In genomic region chr17:77356690-77357201, GRCh38 we compare ENCODE assay signal across 12 cellular contexts.
A peak's percentile ranks its signal among the peaks of the same experiment; 100 is the strongest.
DNase-seq lines count a peak whose midpoint lies in the region; ATAC-seq and TF ChIP-seq lines count a peak whose summit lies in the region.
"Had no signal": no experiment of that assay in that cellular context is flagged by ENCODE, and none has a peak within 500 bp of the region (broad histone marks: within the 10 kb centered on the region; RNA-seq: fewer than 3 reads in every experiment).

No MANE protein-coding gene starts in this region.

- no peaks in the 10 kb centered on the region for H3K9me3 Mint-ChIP-seq in activated naive CD4-positive, alpha-beta T cell treated with anti-CD3 and anti-CD28 coated beads, Interleukin-2, amount 50 U/mL, for 24 hours
- H3K9me3 Mint-ChIP-seq in mesothelial cell of epicardium, result no peaks in the 10 kb centered on the region

- H3K4me1 Mint-ChIP-seq in activated naive CD4-positive, alpha-beta T cell treated with anti-CD3 and anti-CD28 coated beads, Interleukin-2, amount 50 U/mL, for 24 hours, result peaks cover 34% of the 10 kb centered on the region
- peaks cover 3% of the 10 kb centered on the region for H3K4me1 Mint-ChIP-seq in mesothelial cell of epicardium

- no peak overlapping the region for H3K4me3 ChIP-seq in uterus
- no peak overlapping the region for H3K4me3 ChIP-seq in heart right ventricle
- H3K4me3 ChIP-seq: heart left ventricle, skin epidermis had no signal

- peak overlapping the region; percentile 55 for H3K27ac Mint-ChIP-seq in activated naive CD4-positive, alpha-beta T cell treated with anti-CD3 and anti-CD28 coated beads, Interleukin-2, amount 50 U/mL, for 24 hours
- peak overlapping the region; percentile 85 for H3K27ac Mint-ChIP-seq in mesothelial cell of epicardium

- DNase-seq in activated naive CD4-positive, alpha-beta T cell treated with anti-CD3 and anti-CD28 coated beads, Interleukin-2, amount 50 U/mL, for 16 hours, result no peak
- peak; percentile 17 to 19 for DNase-seq in activated T-cell treated with anti-CD3 and anti-CD28 coated beads, Interleukin-2, amount 50 U/mL, for 48 hours
- DNase-seq in mesothelial cell of epicardium (ENCODE audit: low spot score in 2 of 2, unreplicated experiment in 2 of 2), result peak in 1 of 2 experiments; percentile 34
- DNase-seq in uterus, result peak in 1 of 2 donors; percentile 22
- DNase-seq in heart right ventricle, result no peak
- no peak for DNase-seq in GOT3 (lab: John Stamatoyannopoulos, UW)
- no peak for DNase-seq in SHP77 treated with DMSO at 0.1 percent for 48 hours (lab: John Stamatoyannopoulos, UW)
- DNase-seq: activated naive CD4-positive, alpha-beta T cell; NCI-H1048 had no signal

- no peaks in the 10 kb centered on the region for H3K36me3 Mint-ChIP-seq in activated naive CD4-positive, alpha-beta T cell treated with anti-CD3 and anti-CD28 coated beads, Interleukin-2, amount 50 U/mL, for 24 hours
- H3K36me3 Mint-ChIP-seq in mesothelial cell of epicardium, result no peaks in the 10 kb centered on the region

- no peak for ATAC-seq in heart right ventricle
- ATAC-seq: heart left ventricle had no signal

- no peaks in the 10 kb centered on the region for H3K36me3 ChIP-seq in uterus
- H3K36me3 ChIP-seq in heart right ventricle, result no peaks in the 10 kb centered on the region
- H3K36me3 ChIP-seq: heart left ventricle had no signal

- H3K27me3 ChIP-seq in uterus (no peaks in the 10 kb centered on the region), heart right ventricle (no peaks in the 10 kb centered on the region)
- H3K27me3 ChIP-seq: heart left ventricle had no signal

- H3K27me3 Mint-ChIP-seq in activated naive CD4-positive, alpha-beta T cell treated with anti-CD3 and anti-CD28 coated beads, Interleukin-2, amount 50 U/mL, for 24 hours, result no peaks in the 10 kb centered on the region
- no peaks in the 10 kb centered on the region for H3K27me3 Mint-ChIP-seq in mesothelial cell of epicardium (ENCODE audit: low read depth)

- H3K4me1 ChIP-seq in uterus (peaks cover 0 to under 1% of the 10 kb centered on the region in 2 donors), heart right ventricle (peaks cover 6 to 37% (median 19%) of the 10 kb centered on the region in 9 donors)

- TF ChIP-seq POLR2A in uterus (IDR thresholded peaks at IDR 0.05), result no peak

- H3K4me3 Mint-ChIP-seq in activated naive CD4-positive, alpha-beta T cell treated with anti-CD3 and anti-CD28 coated beads, Interleukin-2, amount 50 U/mL, for 24 hours, result no peak overlapping the region
- no peak overlapping the region for H3K4me3 Mint-ChIP-seq in mesothelial cell of epicardium

- intact Hi-C loops in uterus (cut with DNase I; ENCODE audit: low total_unique reads), result no loop called here
- intact Hi-C loops in heart right ventricle (cut with DNase I), result no loop called here

- 69 to 78% methylated on average over 8 of the region's 8 CpGs for WGBS in heart right ventricle, 2 donors

- TF ChIP-seq CTCF in mesothelial cell of epicardium (IDR thresholded peaks at IDR 0.05; ENCODE audit: unreplicated experiment), result no peak
- no peak for TF ChIP-seq CTCF in uterus (IDR thresholded peaks at IDR 0.05)
- no peak for TF ChIP-seq CTCF in heart right ventricle (IDR thresholded peaks at IDR 0.05)

- H3K9me3 ChIP-seq in uterus, result no peaks in the 10 kb centered on the region
- no peaks in the 10 kb centered on the region for H3K9me3 ChIP-seq in heart right ventricle
- H3K9me3 ChIP-seq: heart left ventricle had no signal

- H3K27ac ChIP-seq in uterus (peak overlapping the region; percentile 45 to 48), heart right ventricle (no peak overlapping the region)

Comparison
In these comparisons a context has a peak if more than half of its experiments do, and no peak if none do; other contexts are left out.
1. DNase-seq: peak in activated T-cell treated with anti-CD3 and anti-CD28 coated beads, Interleukin-2, amount 50 U/mL, for 48 hours (2 of 2); none in activated naive CD4-positive, alpha-beta T cell treated with anti-CD3 and anti-CD28 coated beads, Interleukin-2, amount 50 U/mL, for 16 hours (single experiment), heart right ventricle (0 of 2), GOT3 (single experiment) and SHP77 treated with DMSO at 0.1 percent for 48 hours (single experiment).
2. H3K27ac ChIP-seq: peak in uterus (2 of 2); none in heart right ventricle (0 of 10).